27 cellular contexts compared by ENCODE assay signal in the genomic region with DNA sequence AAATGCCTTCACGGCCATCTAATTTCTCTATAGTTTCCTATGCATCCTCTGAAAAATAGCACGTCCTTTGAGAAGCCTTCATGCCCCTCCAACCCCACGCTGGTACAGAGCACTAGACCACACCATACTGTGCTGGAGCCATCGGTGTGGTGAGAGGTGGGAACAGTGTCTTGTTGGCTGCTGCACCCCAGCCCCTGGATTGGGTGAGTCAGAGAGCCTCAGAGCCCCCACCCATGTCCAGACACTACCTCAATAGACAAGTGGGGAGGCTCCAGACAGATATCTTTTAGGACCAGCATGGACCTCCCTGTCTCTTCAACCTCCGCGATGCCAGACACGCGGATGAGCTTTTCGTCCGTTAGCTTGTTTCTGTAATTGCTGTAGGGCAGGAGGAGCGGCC. TPM values are rescaled to one million over a fixed set of nuclear protein-coding genes. Genes with fewer than 3 reads are reported as not detected.
DNase-seq lines count a peak whose midpoint lies in the region; TF ChIP-seq lines count a peak whose summit lies in the region.
"Had no signal": no experiment of that assay in that cellular context is flagged by ENCODE, and none has a peak within 500 bp of the region (broad histone marks: within the 10 kb centered on the region; RNA-seq: fewer than 3 reads in every experiment).

No MANE protein-coding gene starts in this region.

- H4K20me1 ChIP-seq in BLaER1 treated with 17β-estradiol and CSF1 and Interleukin-3, amounts not matched to agents 10 nM and 100 nM: no peaks in the 10 kb centered on the region; a peak in 1 of 22 replicates

- peak overlapping the region in 3 of 11 experiments; percentile 40 to 54 (median 45); a peak in 4 of 22 replicates for H3K9ac ChIP-seq in BLaER1 treated with 17β-estradiol and CSF1 and Interleukin-3, amounts not matched to agents 10 nM and 100 nM
- H3K9ac ChIP-seq in neuronal stem cell (ENCODE audit: low read depth, low read length, poor library complexity): no peak overlapping the region

- H3K27ac ChIP-seq in BLaER1 treated with 17β-estradiol and CSF1 and Interleukin-3, amounts not matched to agents 10 nM and 100 nM: peak overlapping the region in 1 of 11 experiments; percentile 16; a peak in 1 of 22 replicates
- no peak overlapping the region for H3K27ac ChIP-seq in neuronal stem cell (replicated peaks; ENCODE audit: low read length)
- H3K27ac ChIP-seq in vagina: no peak overlapping the region

- H3K9me3 ChIP-seq in BLaER1 treated with 17β-estradiol and CSF1 and Interleukin-3, amounts not matched to agents 10 nM and 100 nM (replicated peaks in 1 of 11): no peaks in the 10 kb centered on the region
- H3K9me3 ChIP-seq in neuronal stem cell (replicated peaks in 1 of 2; ENCODE audit: control insufficient read depth in 2 of 2, insufficient read depth in 1 of 2, low read depth in 1 of 2, low read length in 2 of 2) (no peaks in the 10 kb centered on the region), vagina (no peaks in the 10 kb centered on the region)
- H3K9me3 ChIP-seq: BE2C had no signal

- H3K4me3 ChIP-seq in BLaER1 treated with 17β-estradiol and CSF1 and Interleukin-3, amounts not matched to agents 10 nM and 100 nM: 0 out of 20 replicates have a peak overlapping the region, but pooled peaks of 1 of the 10 experiments have one; percentile 22
- H3K4me3 ChIP-seq in neuronal stem cell (ENCODE audit: low read length in 2 of 2) (no peak overlapping the region), vagina (no peak overlapping the region)
- H3K4me3 ChIP-seq: GM12878 had no signal

- H2AFZ ChIP-seq in neuronal stem cell (ENCODE audit: low read length): no peak overlapping the region

- WGBS in neuronal stem cell (ENCODE audit: extremely low coverage in 2 of 2, insufficient read length in 2 of 2, insufficient replicate concordance in 1 of 2), 2 donors: no CpG with 5 or more reads among the region's 11 CpGs

- H3K27me3 ChIP-seq in BLaER1 treated with 17β-estradiol and CSF1 and Interleukin-3, amounts not matched to agents 10 nM and 100 nM: peaks cover 0 to 22% (median 0%) of the 10 kb centered on the region in 11 experiments; a peak in 7 of 22 replicates
- peaks cover 0 to 37% (median 0%) of the 10 kb centered on the region in 3 experiments for H3K27me3 ChIP-seq in neuronal stem cell (ENCODE audit: control insufficient read depth in 3 of 3, insufficient read depth in 3 of 3, low read depth in 1 of 3, low read length in 3 of 3)
- no peaks in the 10 kb centered on the region for H3K27me3 ChIP-seq in vagina
- H3K27me3 ChIP-seq: BE2C had no signal

- no peak overlapping the region for H3K23ac ChIP-seq in neuronal stem cell (ENCODE audit: low read depth, low read length, poor library complexity)

- H3K4me1 ChIP-seq in BLaER1 treated with 17β-estradiol and CSF1 and Interleukin-3, amounts not matched to agents 10 nM and 100 nM: peaks cover 4 to 74% (median 47%) of the 10 kb centered on the region in 10 experiments
- H3K4me1 ChIP-seq in neuronal stem cell (ENCODE audit: control insufficient read depth in 2 of 2, insufficient read depth in 1 of 2, low read depth in 1 of 2, low read length in 2 of 2) (no peaks in the 10 kb centered on the region), vagina (peaks cover 7% of the 10 kb centered on the region)
- H3K4me1 ChIP-seq: BE2C had no signal

- peak overlapping the region in 8 of 11 experiments; percentile 44 to 92 (median 83); a peak in 17 of 22 replicates for H3K4me2 ChIP-seq in BLaER1 treated with 17β-estradiol and CSF1 and Interleukin-3, amounts not matched to agents 10 nM and 100 nM
- no peak overlapping the region for H3K4me2 ChIP-seq in neuronal stem cell (ENCODE audit: insufficient read depth, low read length, poor library complexity, severe bottlenecking)

- no peak overlapping the region for H4K8ac ChIP-seq in neuronal stem cell (ENCODE audit: low read depth, low read length)

- no peak overlapping the region for H3K4ac ChIP-seq in neuronal stem cell (ENCODE audit: low read length)

- H4K91ac ChIP-seq in neuronal stem cell (ENCODE audit: low read depth, low read length, poor library complexity): no peak overlapping the region

- no peaks in the 10 kb centered on the region for H3K36me3 ChIP-seq in BLaER1 treated with 17β-estradiol and CSF1 and Interleukin-3, amounts not matched to agents 10 nM and 100 nM
- H3K36me3 ChIP-seq in neuronal stem cell (replicated peaks in 1 of 2; ENCODE audit: control insufficient read depth in 2 of 2, insufficient read depth in 2 of 2, low read length in 2 of 2) (no peaks in the 10 kb centered on the region), vagina (no peaks in the 10 kb centered on the region)
- H3K36me3 ChIP-seq: BE2C had no signal

- peak; percentile 40 for DNase-seq in islet precursor cell
- no peak for DNase-seq in neuronal stem cell (ENCODE audit: low spot score)
- peak; percentile 58 to 70 for DNase-seq in vagina (ENCODE audit: extremely low spot score in 2 of 2)
- no peak for DNase-seq in NCI-H2081 (lab: John Stamatoyannopoulos, UW)
- DNase-seq in NCI-H1436 (lab: John Stamatoyannopoulos, UW): no peak
- DNase-seq in activated CD4-positive, alpha-beta T cell treated with anti-CD3 and anti-CD28 coated beads, Interleukin-2, amount 50 U/mL, for 1 hour: no peak
- no peak for DNase-seq in DMS153 (lab: John Stamatoyannopoulos, UW)
- DNase-seq: 8988T; ACHN; BE2C; C1 segment of cervical spinal cord; CD4-positive, alpha-beta memory T cell; CD4-positive, CD25-positive, alpha-beta regulatory T cell; CD8-positive, alpha-beta memory T cell; COR-L47; DMS53; DMS79; DND-41; EL; GDM1 had no signal

- TF ChIP-seq CTCF in vagina (IDR thresholded peaks at IDR 0.05): no peak

- intact Hi-C loops in vagina (cut with DNase I): no loop called here

- H3K79me1 ChIP-seq in neuronal stem cell (ENCODE audit: low read depth, low read length): peaks cover 1% of the 10 kb centered on the region

- H2BK15ac ChIP-seq in neuronal stem cell (ENCODE audit: low read length): no peak overlapping the region

- peak overlapping the region; percentile 39 for H2BK5ac ChIP-seq in neuronal stem cell (ENCODE audit: low read length)

- no peak overlapping the region for H2BK12ac ChIP-seq in neuronal stem cell (ENCODE audit: low read length)

- no peak for TF ChIP-seq POLR2A in vagina (IDR thresholded peaks at IDR 0.05)

- no peak overlapping the region for H2BK120ac ChIP-seq in neuronal stem cell (ENCODE audit: low read depth, low read length)

- no peak overlapping the region for H3K14ac ChIP-seq in neuronal stem cell (ENCODE audit: low read length)

- no peak overlapping the region for H2AK5ac ChIP-seq in neuronal stem cell (ENCODE audit: low read depth, low read length)

- no peak overlapping the region for H3K18ac ChIP-seq in neuronal stem cell (ENCODE audit: low read length)

RNA-seq across cellular contexts. Expression of gene TGM5, which starts 12.1 kb away (rescaled TPM):
- polyA plus RNA-seq in neuronal stem cell (2013, experiment 1 of 2): not detected
- polyA plus RNA-seq in neuronal stem cell (2013, experiment 2 of 2): not detected
- total RNA-seq in vagina: 8.3 TPM
- total RNA-seq: A673; CD4-positive, alpha-beta memory T cell; CD4-positive, CD25-positive, alpha-beta regulatory T cell; Daoy; G401 had no signal
- polyA plus RNA-seq: AG04450; CD14-positive monocyte; CD4-positive, alpha-beta memory T cell; CD4-positive, CD25-positive, alpha-beta regulatory T cell; CD8-positive, alpha-beta memory T cell had no signal

RNA-seq across cellular contexts. Expression of gene TGM7, which starts 23.2 kb away (rescaled TPM):
- not detected for polyA plus RNA-seq in neuronal stem cell (2013, experiment 1 of 2)
- polyA plus RNA-seq in neuronal stem cell (2013, experiment 2 of 2): not detected
- total RNA-seq in vagina: not detected
- total RNA-seq: A673; CD4-positive, alpha-beta memory T cell; CD4-positive, CD25-positive, alpha-beta regulatory T cell; CD8-positive, alpha-beta memory T cell; Daoy; G401; GM12878 had no signal
- polyA plus RNA-seq: AG04450; CD14-positive monocyte; CD4-positive, alpha-beta memory T cell; CD4-positive, CD25-positive, alpha-beta regulatory T cell; CD8-positive, alpha-beta memory T cell; GM12878 had no signal

RNA-seq across cellular contexts. Expression of gene LCMT2, which starts 51.5 kb away (rescaled TPM):
- 4.2 TPM for polyA plus RNA-seq in neuronal stem cell (2013, experiment 1 of 2)
- 3.9 TPM for polyA plus RNA-seq in neuronal stem cell (2013, experiment 2 of 2)
- total RNA-seq in vagina: 5.4 TPM
- total RNA-seq: G401 had no signal

RNA-seq across cellular contexts. Expression of gene EPB42, which starts 58.1 kb away (rescaled TPM):
- not detected for polyA plus RNA-seq in neuronal stem cell (2013, experiment 1 of 2)
- polyA plus RNA-seq in neuronal stem cell (2013, experiment 2 of 2): not detected
- not detected for total RNA-seq in vagina
- total RNA-seq: A673; CD4-positive, alpha-beta memory T cell; CD4-positive, CD25-positive, alpha-beta regulatory T cell; CD8-positive, alpha-beta memory T cell; Daoy; G401; GM12878 had no signal
- polyA plus RNA-seq: AG04450; CD4-positive, alpha-beta memory T cell; CD8-positive, alpha-beta memory T cell; GM12878 had no signal

Comparison
In these comparisons a context has a peak if more than half of its experiments do, and no peak if none do; other contexts are left out.
1. DNase-seq: peak in islet precursor cell (single experiment) and vagina (2 of 2); none in neuronal stem cell (single experiment), NCI-H2081 (0 of 2), NCI-H1436 (single experiment), activated CD4-positive, alpha-beta T cell treated with anti-CD3 and anti-CD28 coated beads, Interleukin-2, amount 50 U/mL, for 1 hour (single experiment) and DMS153 (single experiment).